23 cellular contexts compared by ENCODE assay signal in genomic region chr15:50066693-50067092, GRCh38. TPM values are rescaled to one million over a fixed set of nuclear protein-coding genes. Genes with fewer than 3 reads are reported as not detected.
DNase-seq lines count a peak whose midpoint lies in the region; ATAC-seq lines count a peak whose summit lies in the region.
"Had no signal": no experiment of that assay in that cellular context is flagged by ENCODE, and none has a peak within 500 bp of the region (broad histone marks: within the 10 kb centered on the region; RNA-seq: fewer than 3 reads in every experiment).

No MANE protein-coding gene starts in this region.

- H3K9ac ChIP-seq in GM23248: no peak overlapping the region
- H3K9ac ChIP-seq: KMS-11 had no signal

- H3K27ac ChIP-seq in GM23248: no peak overlapping the region
- no peak overlapping the region for H3K27ac ChIP-seq in CD4-positive, alpha-beta memory T cell (ENCODE audit: low read depth, low read length)
- H3K27ac ChIP-seq: KMS-11, lower lobe of right lung, psoas muscle, RWPE1, SK-N-MC, suprapubic skin, WERI-Rb-1 had no signal

- H3K9me2 ChIP-seq in GM23248 (ENCODE audit: insufficient read depth): no peaks in the 10 kb centered on the region

- H3K4me3 Mint-ChIP-seq in T-helper 2 cell treated with Interferon-gamma antibody and Interleukin-4, amounts not matched to agents 5 μg/mL and 100 μg/mL, for 36 hours: no peak overlapping the region
- H3K4me3 Mint-ChIP-seq in activated T-helper 17 cell treated with anti-CD3 and anti-CD28 coated beads, Interleukin-2, amount 50 U/mL, for 72 hours: no peak overlapping the region
- peak overlapping the region; percentile 79 for H3K4me3 Mint-ChIP-seq in natural killer cell treated with Interleukin-12 subunit alpha and Interleukin-12 subunit beta and Interleukin-15 and Interleukin-18, amount 100 ng/mL, for 72 hours
- no peak overlapping the region for H3K4me3 Mint-ChIP-seq in CD4-positive, alpha-beta memory T cell
- H3K4me3 Mint-ChIP-seq: activated naive CD8-positive, alpha-beta T cell treated with anti-CD3 and anti-CD28 coated beads, Interleukin-2, amount 10 ng/mL, durations not matched to agents 7 days and 5 days had no signal

- intact Hi-C loops in CD4-positive, alpha-beta memory T cell (cut with micrococcal nuclease): no loop called here

- CTCF ChIA-PET in CD4-positive, alpha-beta memory T cell (lab: Charles Lee; ENCODE audit: partially characterized antibody): no interaction called here

- no peaks in the 10 kb centered on the region for H3K27me3 Mint-ChIP-seq in T-helper 2 cell treated with Interferon-gamma antibody and Interleukin-4, amounts not matched to agents 5 μg/mL and 100 μg/mL, for 36 hours (ENCODE audit: low read depth)
- H3K27me3 Mint-ChIP-seq in activated T-helper 17 cell treated with anti-CD3 and anti-CD28 coated beads, Interleukin-2, amount 50 U/mL, for 72 hours: peaks cover 19% of the 10 kb centered on the region
- H3K27me3 Mint-ChIP-seq in natural killer cell treated with Interleukin-12 subunit alpha and Interleukin-12 subunit beta and Interleukin-15 and Interleukin-18, amount 100 ng/mL, for 72 hours: no peaks in the 10 kb centered on the region
- H3K27me3 Mint-ChIP-seq in CD4-positive, alpha-beta memory T cell: peaks cover 3 to 11% of the 10 kb centered on the region in 2 donors
- H3K27me3 Mint-ChIP-seq: CD8-positive, alpha-beta memory T cell had no signal

- WGBS in GM23248 (ENCODE audit: low coverage in 1 of 2, low lambda C conversion rate in 2 of 2, missing lambda C conversion rate in 2 of 2), 2 experiments: 90 to 92% methylated on average over 4 of the region's 4 CpGs

- no peaks in the 10 kb centered on the region for H3F3A ChIP-seq in GM23248 (ENCODE audit: insufficient read depth)

- H4K20me1 ChIP-seq in GM23248 (ENCODE audit: insufficient read depth): no peaks in the 10 kb centered on the region

- H3K27me3 ChIP-seq in GM23248 (replicated peaks; ENCODE audit: insufficient read depth): no peaks in the 10 kb centered on the region
- peaks cover 4% of the 10 kb centered on the region for H3K27me3 ChIP-seq in CD4-positive, alpha-beta memory T cell (ENCODE audit: insufficient read depth, low read length)
- H3K27me3 ChIP-seq: suprapubic skin had no signal

- no peak overlapping the region for H3K4me3 ChIP-seq in GM23248
- no peak overlapping the region for H3K4me3 ChIP-seq in CD4-positive, alpha-beta memory T cell (ENCODE audit: low read length in 2 of 2)
- H3K4me3 ChIP-seq: lower lobe of right lung, psoas muscle, SK-N-MC, suprapubic skin had no signal

- H3K9me3 Mint-ChIP-seq in T-helper 2 cell treated with Interferon-gamma antibody and Interleukin-4, amounts not matched to agents 5 μg/mL and 100 μg/mL, for 36 hours: no peaks in the 10 kb centered on the region
- no peaks in the 10 kb centered on the region for H3K9me3 Mint-ChIP-seq in activated T-helper 17 cell treated with anti-CD3 and anti-CD28 coated beads, Interleukin-2, amount 50 U/mL, for 72 hours
- peaks cover 4% of the 10 kb centered on the region for H3K9me3 Mint-ChIP-seq in natural killer cell treated with Interleukin-12 subunit alpha and Interleukin-12 subunit beta and Interleukin-15 and Interleukin-18, amount 100 ng/mL, for 72 hours
- H3K9me3 Mint-ChIP-seq in CD4-positive, alpha-beta memory T cell: no peaks in the 10 kb centered on the region
- H3K9me3 Mint-ChIP-seq: activated naive CD8-positive, alpha-beta T cell treated with anti-CD3 and anti-CD28 coated beads, Interleukin-2, amount 10 ng/mL, durations not matched to agents 7 days and 5 days; CD8-positive, alpha-beta memory T cell had no signal

- H3K79me2 ChIP-seq in GM23248 (ENCODE audit: insufficient read depth): no peaks in the 10 kb centered on the region

- peaks cover 42% of the 10 kb centered on the region for H3K4me1 Mint-ChIP-seq in T-helper 2 cell treated with Interferon-gamma antibody and Interleukin-4, amounts not matched to agents 5 μg/mL and 100 μg/mL, for 36 hours (ENCODE audit: low read depth)
- H3K4me1 Mint-ChIP-seq in activated T-helper 17 cell treated with anti-CD3 and anti-CD28 coated beads, Interleukin-2, amount 50 U/mL, for 72 hours: peaks cover 12% of the 10 kb centered on the region
- H3K4me1 Mint-ChIP-seq in natural killer cell treated with Interleukin-12 subunit alpha and Interleukin-12 subunit beta and Interleukin-15 and Interleukin-18, amount 100 ng/mL, for 72 hours (ENCODE audit: low read depth in 2 of 2): peaks cover 57 to 74% of the 10 kb centered on the region in 2 donors
- peaks cover 0 to 11% (median 5%) of the 10 kb centered on the region in 4 donors for H3K4me1 Mint-ChIP-seq in CD4-positive, alpha-beta memory T cell

- peak overlapping the region; percentile 36; the same call in 1 of the 2 replicates for H2AFZ ChIP-seq in GM23248

- no peaks in the 10 kb centered on the region for H3K9me3 ChIP-seq in GM23248 (ENCODE audit: low read depth)
- no peaks in the 10 kb centered on the region for H3K9me3 ChIP-seq in CD4-positive, alpha-beta memory T cell (ENCODE audit: control insufficient read depth in 1 of 2, low read length in 2 of 2)
- H3K9me3 ChIP-seq: lower lobe of right lung, psoas muscle, suprapubic skin had no signal

- no peak for DNase-seq in T-helper 2 cell treated with Interferon-gamma antibody and Interleukin-4, amounts not matched to agents 5 μg/mL and 100 μg/mL, for 36 hours (ENCODE audit: low spot score)
- DNase-seq in T-helper 2 cell: no peak
- DNase-seq in GM23248: no peak
- no peak for DNase-seq in natural killer cell treated with Interleukin-12 subunit alpha and Interleukin-12 subunit beta and Interleukin-15 and Interleukin-18, amount 100 ng/mL, for 72 hours (ENCODE audit: low spot score)
- DNase-seq in GM03348 (ENCODE audit: low spot score): no peak
- DNase-seq in CD4-positive, alpha-beta memory T cell: no peak
- DNase-seq in middle frontal gyrus (ENCODE audit: extremely low spot score, low spot score): no peak
- DNase-seq: activated CD4-positive, alpha-beta T cell treated with anti-CD3 and anti-CD28 coated beads, Interleukin-2, amount 50 U/mL, for 48 hours; activated naive CD8-positive, alpha-beta T cell treated with anti-CD3 and anti-CD28 coated beads, Interleukin-2, amount 10 ng/mL, durations not matched to agents 7 days and 5 days; activated T-cell treated with anti-CD3 and anti-CD28 coated beads, Interleukin-2, amount 50 U/mL, for 1 hour; central memory CD4-positive, alpha-beta T cell; lower lobe of right lung; NCI-H1092; NCI-H1930; NCI-H226; psoas muscle; WERI-Rb-1 had no signal

- no peaks in the 10 kb centered on the region for H3K4me1 ChIP-seq in GM23248 (ENCODE audit: insufficient read depth)
- no peaks in the 10 kb centered on the region for H3K4me1 ChIP-seq in CD4-positive, alpha-beta memory T cell (ENCODE audit: insufficient read depth, low read length)
- H3K4me1 ChIP-seq: lower lobe of right lung, psoas muscle, suprapubic skin had no signal

- peaks cover 26% of the 10 kb centered on the region for H3K36me3 Mint-ChIP-seq in T-helper 2 cell treated with Interferon-gamma antibody and Interleukin-4, amounts not matched to agents 5 μg/mL and 100 μg/mL, for 36 hours (ENCODE audit: low read depth)
- H3K36me3 Mint-ChIP-seq in activated T-helper 17 cell treated with anti-CD3 and anti-CD28 coated beads, Interleukin-2, amount 50 U/mL, for 72 hours (ENCODE audit: low read depth): no peaks in the 10 kb centered on the region
- peaks cover 55% of the 10 kb centered on the region for H3K36me3 Mint-ChIP-seq in natural killer cell treated with Interleukin-12 subunit alpha and Interleukin-12 subunit beta and Interleukin-15 and Interleukin-18, amount 100 ng/mL, for 72 hours
- no peaks in the 10 kb centered on the region for H3K36me3 Mint-ChIP-seq in CD4-positive, alpha-beta memory T cell
- H3K36me3 Mint-ChIP-seq: CD8-positive, alpha-beta memory T cell had no signal

- H3K36me3 ChIP-seq in GM23248 (ENCODE audit: low read depth): no peaks in the 10 kb centered on the region
- H3K36me3 ChIP-seq in CD4-positive, alpha-beta memory T cell (ENCODE audit: insufficient read depth, low read length): no peaks in the 10 kb centered on the region
- H3K36me3 ChIP-seq: lower lobe of right lung, suprapubic skin, WERI-Rb-1 had no signal

- no peak for ATAC-seq in activated T-helper 17 cell treated with anti-CD3 and anti-CD28 coated beads, Interleukin-2, amount 50 U/mL, for 72 hours (replicated peaks)
- ATAC-seq in natural killer cell treated with Interleukin-12 subunit alpha and Interleukin-12 subunit beta and Interleukin-15 and Interleukin-18, amount 100 ng/mL, for 72 hours: no peak
- ATAC-seq: psoas muscle had no signal

- peak overlapping the region; percentile 74 for H3K27ac Mint-ChIP-seq in T-helper 2 cell treated with Interferon-gamma antibody and Interleukin-4, amounts not matched to agents 5 μg/mL and 100 μg/mL, for 36 hours
- peak overlapping the region; percentile 82 for H3K27ac Mint-ChIP-seq in activated T-helper 17 cell treated with anti-CD3 and anti-CD28 coated beads, Interleukin-2, amount 50 U/mL, for 72 hours
- peak overlapping the region; percentile 92 to 98 for H3K27ac Mint-ChIP-seq in natural killer cell treated with Interleukin-12 subunit alpha and Interleukin-12 subunit beta and Interleukin-15 and Interleukin-18, amount 100 ng/mL, for 72 hours
- H3K27ac Mint-ChIP-seq in CD4-positive, alpha-beta memory T cell: peak overlapping the region in 2 of 7 donors; percentile 8 to 61
- H3K27ac Mint-ChIP-seq: activated naive CD8-positive, alpha-beta T cell treated with anti-CD3 and anti-CD28 coated beads, Interleukin-2, amount 10 ng/mL, durations not matched to agents 7 days and 5 days had no signal

- H3K4me2 ChIP-seq in GM23248 (ENCODE audit: unreplicated experiment): no peak overlapping the region
- H3K4me2 ChIP-seq: KMS-11 had no signal

- in situ Hi-C loops in GM23248 (cut with MboI): no loop called here

- POLR2A ChIA-PET in CD4-positive, alpha-beta memory T cell (lab: Charles Lee; ENCODE audit: partially characterized antibody): no interaction called here

RNA-seq across cellular contexts. Expression of gene ATP8B4, which starts 52.3 kb away (rescaled TPM):
- 1.5 and 11.4 TPM in 2 replicates for total RNA-seq in GM23248 (2014; rRNA removed; shearing (Covaris generic))
- polyA plus RNA-seq in GM23248 (2016; fragmentation: Nextera tagmentation; extraction: Ambion mirVana): 0.89 and 1.1 TPM in 2 replicates
- 10 to 100 TPM; 20.0 to 26.1 TPM for total RNA-seq in activated T-helper 17 cell treated with anti-CD3 and anti-CD28 coated beads, Interleukin-2, amount 50 U/mL, for 72 hours
- 100 to 1,000 TPM; 273 to 296 TPM for total RNA-seq in natural killer cell treated with Interleukin-12 subunit alpha and Interleukin-12 subunit beta and Interleukin-15 and Interleukin-18, amount 100 ng/mL, for 72 hours
- total RNA-seq in CD4-positive, alpha-beta memory T cell: under 1 TPM; 0.44 to 0.67 TPM
- under 1 TPM in 1 of 2 donors, not detected in 1; 0.11 TPM for polyA plus RNA-seq in CD4-positive, alpha-beta memory T cell

Comparison
In these comparisons a context has a peak if more than half of its experiments do, and no peak if none do; other contexts are left out.
1. RNA of gene ATP8B4, which starts 52.3 kb away (total RNA-seq): 273 to 296 TPM in natural killer cell treated with Interleukin-12 subunit alpha and Interleukin-12 subunit beta and Interleukin-15 and Interleukin-18, amount 100 ng/mL, for 72 hours; 20.0 to 26.1 TPM in activated T-helper 17 cell treated with anti-CD3 and anti-CD28 coated beads, Interleukin-2, amount 50 U/mL, for 72 hours, 1.5 to 11.4 TPM in GM23248 and 0.44 to 0.67 TPM in CD4-positive, alpha-beta memory T cell; every median in the first group is over 10 times any median in the second.